18 cellular contexts compared by ENCODE assay signal in the genomic region with DNA sequence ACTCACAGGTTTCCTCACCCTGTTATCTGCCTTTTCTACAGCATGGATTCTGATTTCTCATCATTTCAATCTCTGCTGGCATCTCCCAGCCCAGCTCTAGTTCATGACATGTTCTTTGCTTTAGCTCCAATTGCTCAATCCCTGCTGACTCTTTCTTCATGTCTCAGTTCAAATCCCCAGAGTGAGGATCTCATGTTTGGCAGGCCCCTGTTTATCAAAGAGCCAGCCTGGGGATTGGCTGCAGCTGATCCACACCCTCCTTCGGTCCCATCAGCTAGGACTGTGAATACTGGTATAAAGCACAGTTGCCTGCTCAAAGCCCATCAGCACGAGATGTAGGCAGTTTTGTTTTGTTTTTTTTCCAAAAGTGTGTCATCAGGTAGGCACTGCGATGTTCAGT. TPM values are rescaled to one million over a fixed set of nuclear protein-coding genes. Genes with fewer than 3 reads are reported as not detected.
DNase-seq lines count a peak whose midpoint lies in the region; ATAC-seq and TF ChIP-seq lines count a peak whose summit lies in the region.
"Had no signal": no experiment of that assay in that cellular context is flagged by ENCODE, and none has a peak within 500 bp of the region (broad histone marks: within the 10 kb centered on the region; RNA-seq: fewer than 3 reads in every experiment).

No MANE protein-coding gene starts in this region.

- peaks cover 3% of the 10 kb centered on the region for H3K4me1 ChIP-seq in neural progenitor cell

- no peak for TF ChIP-seq CTCF in fibroblast of pulmonary artery (IDR thresholded peaks at IDR 0.05; ENCODE audit: low read length, missing control alignments)
- TF ChIP-seq CTCF in neural progenitor cell (IDR thresholded peaks at IDR 0.05) = no peak

- no peaks in the 10 kb centered on the region for H3F3A ChIP-seq in neural progenitor cell (ENCODE audit: low read depth)

- H3K4me3 Mint-ChIP-seq in neural progenitor cell = no peak overlapping the region
- H3K4me3 Mint-ChIP-seq in natural killer cell treated with Interleukin-12 subunit alpha and Interleukin-12 subunit beta and Interleukin-15 and Interleukin-18, amount 100 ng/mL, for 72 hours = no peak overlapping the region

- H4K20me1 ChIP-seq in neural progenitor cell (ENCODE audit: low read depth) = no peaks in the 10 kb centered on the region

- peaks cover 2% of the 10 kb centered on the region for H3K27me3 Mint-ChIP-seq in neural progenitor cell (ENCODE audit: insufficient read depth, low read depth)
- H3K27me3 Mint-ChIP-seq in natural killer cell treated with Interleukin-12 subunit alpha and Interleukin-12 subunit beta and Interleukin-15 and Interleukin-18, amount 100 ng/mL, for 72 hours = peaks cover 0 to 3% of the 10 kb centered on the region in 2 donors

- H3K9ac ChIP-seq in neural progenitor cell = no peak overlapping the region

- no peak overlapping the region for H3K4me2 ChIP-seq in neural progenitor cell
- H3K4me2 ChIP-seq: A549 had no signal

- H3K9me3 ChIP-seq in neural progenitor cell (ENCODE audit: low read depth) = no peaks in the 10 kb centered on the region
- H3K9me3 ChIP-seq: A549, neutrophil had no signal

- no peaks in the 10 kb centered on the region for H3K36me3 Mint-ChIP-seq in neural progenitor cell
- H3K36me3 Mint-ChIP-seq in natural killer cell treated with Interleukin-12 subunit alpha and Interleukin-12 subunit beta and Interleukin-15 and Interleukin-18, amount 100 ng/mL, for 72 hours = no peaks in the 10 kb centered on the region

- H3K79me2 ChIP-seq in neural progenitor cell (ENCODE audit: low read depth) = no peaks in the 10 kb centered on the region

- no peaks in the 10 kb centered on the region for H3K36me3 ChIP-seq in neural progenitor cell
- H3K36me3 ChIP-seq: neutrophil, WERI-Rb-1 had no signal

- DNase-seq in Right ventricle myocardium inferior (ENCODE audit: missing footprints) (no peak), cardiac septum (ENCODE audit: low spot score) (no peak), fibroblast of pulmonary artery (ENCODE audit: low read depth) (peak; percentile 82), neural progenitor cell (ENCODE audit: low spot score) (no peak), activated T-cell treated with anti-CD3 and anti-CD28 coated beads for 4 hours (no peak)
- DNase-seq in activated CD4-positive, alpha-beta T cell treated with anti-CD3 and anti-CD28 coated beads for 48 hours = no peak
- no peak for DNase-seq in natural killer cell treated with Interleukin-12 subunit alpha and Interleukin-12 subunit beta and Interleukin-15 and Interleukin-18, amount 100 ng/mL, for 72 hours (ENCODE audit: low spot score)
- DNase-seq: activated T-cell treated with anti-CD3 and anti-CD28 coated beads, Interleukin-2, amount 50 U/mL, for 1 hour; NCI-H1092 treated with DMSO at 0.1 percent for 48 hours; NCI-H69; SHP77 treated with DMSO at 0.1 percent for 48 hours had no signal

- no peak overlapping the region for H3K27ac ChIP-seq in neural progenitor cell
- H3K27ac ChIP-seq: epithelial cell of prostate, neutrophil, WERI-Rb-1 had no signal

- H3K27ac Mint-ChIP-seq in neural progenitor cell = peak overlapping the region; percentile 22
- H3K27ac Mint-ChIP-seq in natural killer cell treated with Interleukin-12 subunit alpha and Interleukin-12 subunit beta and Interleukin-15 and Interleukin-18, amount 100 ng/mL, for 72 hours = no peak overlapping the region

- peaks cover 20% of the 10 kb centered on the region for H3K4me1 Mint-ChIP-seq in neural progenitor cell
- no peaks in the 10 kb centered on the region for H3K4me1 Mint-ChIP-seq in natural killer cell treated with Interleukin-12 subunit alpha and Interleukin-12 subunit beta and Interleukin-15 and Interleukin-18, amount 100 ng/mL, for 72 hours (ENCODE audit: low read depth in 2 of 2)

- no peaks in the 10 kb centered on the region for H3K27me3 ChIP-seq in neural progenitor cell
- H3K27me3 ChIP-seq: neutrophil had no signal

- H3K4me3 ChIP-seq in fibroblast of pulmonary artery (replicated peaks; ENCODE audit: low read depth, low read length) = no peak overlapping the region
- no peak overlapping the region for H3K4me3 ChIP-seq in neural progenitor cell
- H3K4me3 ChIP-seq: A549 had no signal

- ATAC-seq in Right ventricle myocardium inferior (peak; percentile 85), esophagus mucosa (no peak)
- ATAC-seq in natural killer cell treated with Interleukin-12 subunit alpha and Interleukin-12 subunit beta and Interleukin-15 and Interleukin-18, amount 100 ng/mL, for 72 hours = no peak
- ATAC-seq: A549 had no signal

- no peaks in the 10 kb centered on the region for H3K9me3 Mint-ChIP-seq in neural progenitor cell
- no peaks in the 10 kb centered on the region for H3K9me3 Mint-ChIP-seq in natural killer cell treated with Interleukin-12 subunit alpha and Interleukin-12 subunit beta and Interleukin-15 and Interleukin-18, amount 100 ng/mL, for 72 hours

- no peak overlapping the region for H2AFZ ChIP-seq in neural progenitor cell (replicated peaks)

- intact Hi-C loops in Right ventricle myocardium inferior (cut with DNase I) = no loop called here
- intact Hi-C loops in cardiac septum (cut with DNase I) = no loop called here

RNA-seq across cellular contexts. Expression of gene CC2D2A, which starts 14.4 kb away (rescaled TPM):
- total RNA-seq in Right ventricle myocardium inferior = 8.6 TPM
- 9.0 TPM for total RNA-seq in cardiac septum
- 18.9 and 40.0 TPM in 2 replicates for total RNA-seq in neural progenitor cell (ENCODE audit: low replicate concordance)
- 9.6 TPM for total RNA-seq in esophagus mucosa
- not detected for total RNA-seq in natural killer cell treated with Interleukin-12 subunit alpha and Interleukin-12 subunit beta and Interleukin-15 and Interleukin-18, amount 100 ng/mL, for 72 hours

RNA-seq across cellular contexts. Expression of gene C1QTNF7, which starts 27.5 kb away (rescaled TPM):
- total RNA-seq in Right ventricle myocardium inferior (1.7 TPM), cardiac septum (2.3 TPM), neural progenitor cell (ENCODE audit: low replicate concordance) (not detected in 2 replicates), esophagus mucosa (0.52 TPM)
- not detected for total RNA-seq in natural killer cell treated with Interleukin-12 subunit alpha and Interleukin-12 subunit beta and Interleukin-15 and Interleukin-18, amount 100 ng/mL, for 72 hours
- total RNA-seq: astrocyte, kidney epithelial cell had no signal
